In the genomic region with DNA sequence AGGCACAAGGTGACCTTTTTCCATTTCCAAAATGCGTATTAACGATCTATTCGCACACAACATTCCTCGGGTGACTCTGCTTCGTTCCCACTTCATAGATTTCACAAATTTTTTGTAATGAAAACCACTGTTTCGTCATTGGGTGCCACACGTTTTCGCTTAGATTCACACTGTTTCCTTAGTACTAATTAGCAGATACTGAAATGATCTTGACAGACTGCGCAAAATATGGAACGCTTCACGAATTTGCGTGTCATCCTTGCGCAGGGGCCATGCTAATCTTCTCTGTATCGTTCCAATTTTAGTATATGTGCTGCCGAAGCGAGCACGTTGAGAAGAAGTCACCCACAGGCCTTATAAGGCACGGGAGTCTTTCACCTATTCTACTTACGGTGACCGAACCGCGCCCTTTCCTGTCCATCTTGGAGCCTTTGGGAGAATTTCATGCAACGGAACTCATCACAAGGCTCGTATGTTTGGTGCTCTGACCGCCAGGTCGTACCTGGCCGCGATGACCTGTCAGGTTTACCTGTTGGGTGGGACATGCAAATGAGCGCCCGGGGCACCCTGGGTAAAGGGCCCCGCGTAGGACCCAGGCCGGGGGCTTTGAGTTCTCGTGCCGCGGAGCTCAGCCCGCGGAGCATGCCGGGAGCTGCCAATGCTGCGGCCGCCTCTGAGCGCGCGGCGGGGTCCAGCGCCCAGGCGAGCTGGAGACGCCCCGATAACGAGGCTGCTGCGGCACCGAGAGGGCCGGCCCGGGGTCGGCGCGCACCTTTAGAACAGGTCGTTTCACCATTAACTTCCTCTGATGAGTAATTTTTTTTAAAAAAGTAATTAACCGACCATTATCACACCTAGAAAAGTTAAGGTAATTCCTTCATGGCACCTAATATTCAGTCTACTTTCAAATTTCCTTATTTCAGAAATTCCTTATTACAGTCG, we compare ENCODE assay signal across 8 cellular contexts. TPM values are rescaled to one million over a fixed set of nuclear protein-coding genes. Genes with fewer than 3 reads are reported as not detected.
DNase-seq lines count a peak whose midpoint lies in the region; ATAC-seq, FAIRE-seq and TF ChIP-seq lines count a peak whose summit lies in the region.

TSS of gene RNU6-8 (minus strand) at position 329 of the 942 bp plus-strand sequence.

- CTCF ChIA-PET in T-cell (lab: Charles Lee) = interaction anchor here in 1 of 2 donors (0.6 to 1.6 kb wide), 5 partner anchors 52 to 1177 kb away, joined by 3 read pairs; no protein-coding TSS in a partner anchor

- peak; percentile 46 for DNase-seq in GM12892 (ENCODE audit: insufficient read length)
- DNase-seq in NCI-H1417 (lab: John Stamatoyannopoulos, UW) = peak; percentile 93 to 98 (median 96)
- peak; percentile 63 to 89 (median 82) for DNase-seq in T-cell
- DNase-seq in amygdala (lab: John Stamatoyannopoulos, UW) = peak; percentile 17 to 96 (median 76)
- peak; percentile 93 for DNase-seq in left ventricle myocardium superior
- peak; percentile 85 to 95 for DNase-seq in psoas muscle

- no peaks in the 10 kb centered on the region for H3K36me3 ChIP-seq in psoas muscle (ENCODE audit: insufficient read depth in 1 of 2, low read depth in 1 of 2)
- H3K36me3 ChIP-seq in urinary bladder (ENCODE audit: insufficient read depth) = no peaks in the 10 kb centered on the region

- TF ChIP-seq CTCF in psoas muscle (IDR thresholded peaks at IDR 0.05) = no peak

- no peaks in the 10 kb centered on the region for H3K9me3 ChIP-seq in psoas muscle

- peak; percentile 14 for FAIRE-seq in GM12892 (lab: Jason Lieb, UNC)

- peak within 1 kb of the TSS; percentile 89 for H3K27ac ChIP-seq in psoas muscle
- H3K27ac ChIP-seq in urinary bladder (ENCODE audit: low read depth) = peak within 1 kb of the TSS; percentile 84

- intact Hi-C loops in left ventricle myocardium superior (cut with micrococcal nuclease) (loop anchor here (10.0 kb wide), 1 partner anchor 118 kb away; no protein-coding TSS in a partner anchor), psoas muscle (cut with DNase I) (loop anchor here (1.0 to 5.0 kb wide), 4 partner anchors 49 to 269 kb away; partner anchors contain the start of gene ARHGAP5 (in 1 of the 2))

- POLR2A ChIA-PET in T-cell (lab: Charles Lee) = interaction anchor here in 1 of 2 donors (0.6 to 1.0 kb wide), 2 partner anchors 639 to 783 kb away, joined by 3 to 7 read pairs; partner anchors contain the start of gene HEATR5A

- H3K4me1 Mint-ChIP-seq in T-cell = peaks cover 29 to 50% (median 38%) of the 10 kb centered on the region in 3 donors

- peak within 1 kb of the TSS; percentile 84 for H3K4me3 ChIP-seq in psoas muscle
- H3K4me3 ChIP-seq in urinary bladder (ENCODE audit: low read depth, low read length) = peak within 1 kb of the TSS; percentile 68

- H3K27me3 ChIP-seq in psoas muscle (ENCODE audit: insufficient read depth in 3 of 3, low read length in 2 of 3) = no peaks in the 10 kb centered on the region

- no peaks in the 10 kb centered on the region for H3K36me3 Mint-ChIP-seq in T-cell

- 0 to 1% (median 0%) methylated on average over 60 of the region's 60 CpGs for WGBS in psoas muscle, 3 donors
- under 1% methylated on average over 60 of the region's 60 CpGs for WGBS in urinary bladder

- H3K4me1 ChIP-seq in psoas muscle = peaks cover 5% of the 10 kb centered on the region
- H3K4me1 ChIP-seq in urinary bladder (ENCODE audit: insufficient read depth) = no peaks in the 10 kb centered on the region

- H3K27me3 Mint-ChIP-seq in T-cell = no peaks in the 10 kb centered on the region

- TF ChIP-seq POLR2A in GM12892 (IDR thresholded peaks at IDR 0.05; ENCODE audit: low read depth, low read length) = no peak

- ATAC-seq in HG02763 (IDR thresholded peaks at IDR 0.05; ENCODE audit: unreplicated experiment) (peak; percentile 66), T-cell (replicated peaks in 1 of 4) (peak; percentile 82 to 91 (median 85)), left ventricle myocardium superior (peak; percentile 92), psoas muscle (peak; percentile 89 to 93 (median 92))

- H3K27ac Mint-ChIP-seq in T-cell = peak within 1 kb of the TSS; percentile 99 to 100

- peak within 1 kb of the TSS; percentile 86 to 93 (median 86) for H3K4me3 Mint-ChIP-seq in T-cell

- no peaks in the 10 kb centered on the region for H3K9me3 Mint-ChIP-seq in T-cell

RNA-seq across cellular contexts. Expression of gene RNU6-8, which starts in this region (rescaled TPM):
- polyA plus RNA-seq in GM12892 (2012; ENCODE audit: missing spikeins) = not detected
- not detected for total RNA-seq in T-cell
- total RNA-seq in left ventricle myocardium superior = not detected
- not detected for total RNA-seq in psoas muscle
- polyA plus RNA-seq in psoas muscle = not detected
- total RNA-seq in urinary bladder = not detected
- polyA plus RNA-seq in urinary bladder = not detected

Comparison
In these comparisons a context has a peak if more than half of its experiments do, and no peak if none do; other contexts are left out.
1. Peak in every context shown above with its lines: DNase-seq, ATAC-seq, H3K4me3 ChIP-seq and H3K27ac ChIP-seq.
2. Peak in DNase-seq and ATAC-seq in T-cell; RNA of the gene not detected or under 1 TPM.
3. Peak in DNase-seq and ATAC-seq in left ventricle myocardium superior; RNA of the gene not detected or under 1 TPM.
4. Peak in DNase-seq, ATAC-seq, H3K4me3 ChIP-seq and H3K27ac ChIP-seq in psoas muscle; RNA of the gene not detected or under 1 TPM.
5. DNase-seq: peak in every context shown above with its lines; median percentile 96 in NCI-H1417; 93 in left ventricle myocardium superior; 90 in psoas muscle; 82 in T-cell; 76 in amygdala; 46 in GM12892.